ENCODE assay signal across 10 cellular contexts in the genomic region with DNA sequence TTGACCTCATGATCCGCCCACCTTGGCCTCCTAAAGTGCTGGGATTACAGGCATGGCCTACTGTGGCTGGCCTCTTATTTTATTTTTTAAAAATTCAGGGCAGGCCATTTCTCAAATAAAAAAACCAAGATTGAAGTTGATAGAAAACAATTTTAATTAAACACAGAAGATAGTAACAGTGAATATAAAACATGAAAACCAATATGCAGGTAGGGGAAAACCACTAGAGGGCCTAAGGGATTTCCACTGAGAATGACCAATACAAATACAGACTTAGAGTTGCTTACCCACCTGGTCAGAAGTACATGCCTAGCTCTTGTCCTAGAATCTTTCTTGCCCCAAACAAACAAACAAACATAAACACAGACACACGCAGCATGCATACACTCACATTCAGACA. TPM values are rescaled to one million over a fixed set of nuclear protein-coding genes. Genes with fewer than 3 reads are reported as not detected.
DNase-seq lines count a peak whose midpoint lies in the region; ATAC-seq, FAIRE-seq and TF ChIP-seq lines count a peak whose summit lies in the region.
"Had no signal": no experiment of that assay in that cellular context is flagged by ENCODE, and none has a peak within 500 bp of the region (broad histone marks: within the 10 kb centered on the region; RNA-seq: fewer than 3 reads in every experiment).

No MANE protein-coding gene starts in this region.

- peaks cover 0 to 4% of the 10 kb centered on the region in 2 experiments for H4K20me1 ChIP-seq in H1 (replicated peaks in 1 of 2; ENCODE audit: control insufficient read depth in 1 of 2, insufficient read depth in 2 of 2, low read length in 2 of 2)

- no peak overlapping the region for H3K4me3 ChIP-seq in H1 (ENCODE audit: extremely low read depth in 1 of 4, insufficient read depth in 2 of 4, low read depth in 3 of 4, low read length in 4 of 4)
- H3K4me3 ChIP-seq: BLaER1 treated with 17β-estradiol and CSF1 and Interleukin-3, amounts not matched to agents 10 nM and 100 nM had no signal

- no peak overlapping the region for H3K9ac ChIP-seq in H1 (replicated peaks in 1 of 4; ENCODE audit: extremely low read depth in 1 of 4, low read depth in 3 of 4, low read length in 3 of 4)
- H3K9ac ChIP-seq: BLaER1 treated with 17β-estradiol and CSF1 and Interleukin-3, amounts not matched to agents 10 nM and 100 nM had no signal

- H3K79me2 ChIP-seq in H1 (ENCODE audit: control insufficient read depth in 1 of 2, insufficient read depth in 2 of 2, low read length in 2 of 2): peaks cover 13 to 23% of the 10 kb centered on the region in 2 experiments

- H3K23me2 ChIP-seq in H1 (ENCODE audit: low read depth, low read length): peaks cover 3% of the 10 kb centered on the region; the same call in 1 of the 2 replicates

- no peak overlapping the region for H2BK120ac ChIP-seq in H1 (replicated peaks; ENCODE audit: low read depth, low read length)

- peaks cover 0 to 4% (median under 1%) of the 10 kb centered on the region in 4 experiments; a peak in 3 of 8 replicates for H3K36me3 ChIP-seq in H1 (ENCODE audit: control insufficient read depth in 2 of 4, insufficient read depth in 4 of 4, low read length in 3 of 4)

- CTCF ChIA-PET in H1 (lab: Charles Lee; ENCODE audit: partially characterized antibody): interaction anchor here (0.7 to 2.3 kb wide), 9 partner anchors 9 to 93 kb away, joined by 3 to 12 read pairs (median 5); no protein-coding TSS in a partner anchor

- ATAC-seq in GM21367 (IDR thresholded peaks at IDR 0.05; ENCODE audit: unreplicated experiment): no peak

- H3K4me1 ChIP-seq in H1 (replicated peaks in 1 of 4; ENCODE audit: control insufficient read depth in 3 of 4, insufficient read depth in 4 of 4, low read length in 3 of 4): no peaks in the 10 kb centered on the region; a peak in 1 of 7 replicates

- H2BK15ac ChIP-seq in H1 (ENCODE audit: low read length): no peak overlapping the region

- peak overlapping the region; percentile 84; the same call in 1 of the 2 replicates for H2AFZ ChIP-seq in H1 (ENCODE audit: low read length)

- TF ChIP-seq RAD21 in H1 (IDR thresholded peaks at IDR 0.05 in 1 of 2, conservative IDR thresholded peaks at IDR 0.05 in 1 of 2; ENCODE audit: low read depth in 2 of 2, low read length in 2 of 2): peak; percentile 23 to 28; a peak in 3 of 4 replicates

- no peak overlapping the region for H3K18ac ChIP-seq in H1 (ENCODE audit: extremely low read depth, low read length)

- H3K4me2 ChIP-seq in H1 (ENCODE audit: insufficient read depth in 1 of 2, low read depth in 2 of 2, low read length in 2 of 2): no peak overlapping the region
- H3K4me2 ChIP-seq: BLaER1 treated with 17β-estradiol and CSF1 and Interleukin-3, amounts not matched to agents 10 nM and 100 nM had no signal

- H3K14ac ChIP-seq in H1 (ENCODE audit: insufficient read length): no peak overlapping the region

- no peak overlapping the region for H4K8ac ChIP-seq in H1 (ENCODE audit: extremely low read depth, insufficient read depth, low read length)

- peaks cover 0 to 2% (median 0%) of the 10 kb centered on the region in 4 experiments; a peak in 3 of 7 replicates for H3K27me3 ChIP-seq in H1 (replicated peaks in 1 of 4; ENCODE audit: control insufficient read depth in 3 of 4, extremely low read depth in 1 of 4, insufficient read depth in 3 of 4, low read length in 3 of 4)
- H3K27me3 ChIP-seq: BLaER1 treated with 17β-estradiol and CSF1 and Interleukin-3, amounts not matched to agents 10 nM and 100 nM had no signal

- no peak overlapping the region for H2BK5ac ChIP-seq in H1 (ENCODE audit: low read depth, low read length)

- H3K56ac ChIP-seq in H1 (replicated peaks; ENCODE audit: insufficient read length, low read depth, low read length): no peak overlapping the region

- POLR2A ChIA-PET in H1 (lab: Charles Lee; ENCODE audit: partially characterized antibody): interaction anchor here (1.1 kb wide), 1 partner anchor 9 kb away, joined by 3 read pairs; no protein-coding TSS in a partner anchor

- no peak overlapping the region for H4K5ac ChIP-seq in H1 (ENCODE audit: insufficient read length, low read depth, low read length)

- no peak for TF ChIP-seq EP300 in H1 (IDR thresholded peaks at IDR 0.05; ENCODE audit: borderline replicate concordance in 1 of 2, low read depth in 2 of 2, low read length in 2 of 2)

- H2AK5ac ChIP-seq in H1 (ENCODE audit: low read depth, low read length): no peak overlapping the region

- no peak overlapping the region for H2BK12ac ChIP-seq in H1 (ENCODE audit: low read depth, low read length)

- no peak overlapping the region for H3K23ac ChIP-seq in H1 (ENCODE audit: insufficient read length)

- peak; percentile 1 for DNase-seq in NCI-H1694 (lab: John Stamatoyannopoulos, UW)
- no peak for DNase-seq in NCI-H1694 treated with DMSO at 0.1 percent for 48 hours (lab: John Stamatoyannopoulos, UW)
- peak; percentile 34 for DNase-seq in NAMALWA (ENCODE audit: low spot score)
- no peak for DNase-seq in H1 (ENCODE audit: low read depth in 1 of 2, low spot score in 2 of 2)
- DNase-seq in renal cortical epithelial cell (ENCODE audit: low read depth): peak; percentile 31
- no peak for DNase-seq in DMS153 (lab: John Stamatoyannopoulos, UW)
- no peak for DNase-seq in occipital lobe (lab: John Stamatoyannopoulos, UW)
- DNase-seq: activated T-cell treated with anti-CD3 and anti-CD28 coated beads, Interleukin-2, amount 50 U/mL, for 24 hours had no signal

- no peak for FAIRE-seq in H1 (lab: Jason Lieb, UNC)

- H3K4ac ChIP-seq in H1 (replicated peaks; ENCODE audit: insufficient read length, low read depth, low read length): no peak overlapping the region

- H3K9me3 ChIP-seq in H1 (ENCODE audit: insufficient read depth in 2 of 2, low read depth in 1 of 2, low read length in 1 of 2): no peaks in the 10 kb centered on the region
- H3K9me3 ChIP-seq: BLaER1 treated with 17β-estradiol and CSF1 and Interleukin-3, amounts not matched to agents 10 nM and 100 nM had no signal

- H2BK20ac ChIP-seq in H1 (ENCODE audit: low read length): no peak overlapping the region

- TF ChIP-seq POLR2A in H1 (IDR thresholded peaks at IDR 0.05; ENCODE audit: control extremely low read depth in 1 of 2, low read depth in 2 of 2, low read length in 2 of 2): no peak

- no peak overlapping the region for H3K27ac ChIP-seq in H1 (ENCODE audit: low read depth, low read length)
- H3K27ac ChIP-seq: BLaER1 treated with 17β-estradiol and CSF1 and Interleukin-3, amounts not matched to agents 10 nM and 100 nM had no signal

- H4K91ac ChIP-seq in H1 (replicated peaks; ENCODE audit: insufficient read length, low read length): no peak overlapping the region

- H3K79me1 ChIP-seq in H1 (ENCODE audit: low read depth, low read length): peaks cover 3% of the 10 kb centered on the region; the same call in 1 of the 2 replicates

- peak in 2 of 3 experiments; percentile 22 to 49; a peak in 2 of 4 replicates for TF ChIP-seq CTCF in H1 (IDR thresholded peaks at IDR 0.05; ENCODE audit: control extremely low read depth in 1 of 3, insufficient read depth in 1 of 3, low read depth in 1 of 3, low read length in 3 of 3)

- WGBS in H1 (ENCODE audit: extremely low coverage in 1 of 2, insufficient coverage in 1 of 2, insufficient read length in 1 of 2, insufficient replicate concordance in 2 of 2, low coverage in 1 of 2, low lambda C conversion rate in 2 of 2, missing lambda C conversion rate in 1 of 2), 2 experiments: 92% methylated on average over 2 of the region's 2 CpGs; no CpG with 5 or more reads in 1 of the 2 experiments

TF ChIP-seq in H1, 55 proteins besides CTCF, POLR2A, EP300 and RAD21 (continues in another document):
- TF ChIP-seq JUND (IDR thresholded peaks at IDR 0.05; ENCODE audit: low read length) (no peak), SIX5 (IDR thresholded peaks at IDR 0.05; ENCODE audit: low read depth, low read length) (no peak), TAF7 (optimal IDR thresholded peaks at IDR 0.05; ENCODE audit: borderline replicate concordance, low read depth, low read length) (no peak)

RNA-seq across cellular contexts. Expression of a gene that starts 1.7 kb away (rescaled TPM):
- total RNA-seq in H1 (2021; fragmentation: NEBNext Ultra II Directional; extraction: Animal tissue kit (Norgen Biotek cat#: 25700)): 111 and 114 TPM in 2 replicates
- 77.2 and 104 TPM in 2 replicates for polyA plus RNA-seq in H1 (2011; rRNA removed)
- polyA plus RNA-seq in H1 (2011; cell fraction: cytosol; rRNA removed): 148 TPM
- 71.9 TPM for polyA plus RNA-seq in H1 (2011; cell fraction: nucleus; rRNA removed)
- 112 to 133 TPM (median 128 TPM) in 4 replicates for polyA plus RNA-seq in H1 (2012, experiment 1 of 2)
- 48.6 TPM for polyA plus RNA-seq in H1 (2012, experiment 2 of 2)
- 53.5 TPM for polyA plus RNA-seq in H1 (2013, experiment 1 of 2)
- polyA plus RNA-seq in H1 (2013, experiment 2 of 2): 53.0 TPM
- 156 and 172 TPM in 2 replicates for polyA minus RNA-seq in H1 (2011; rRNA and poly(A)+ RNA removed)
- polyA minus RNA-seq in H1 (2011; cell fraction: cytosol; rRNA and poly(A)+ RNA removed): 43.7 TPM
- polyA minus RNA-seq in H1 (2011; cell fraction: nucleus; rRNA and poly(A)+ RNA removed): 52.8 TPM
- total RNA-seq in renal cortical epithelial cell (126 and 182 TPM in 2 replicates), occipital lobe (61.8 TPM)

RNA-seq across cellular contexts. Expression of a gene that starts 50.5 kb away (rescaled TPM):
- not detected in 2 replicates for total RNA-seq in H1 (2021; fragmentation: NEBNext Ultra II Directional; extraction: Animal tissue kit (Norgen Biotek cat#: 25700))
- polyA plus RNA-seq in H1 (2011; rRNA removed): not detected in 2 replicates
- not detected for polyA plus RNA-seq in H1 (2011; cell fraction: cytosol; rRNA removed)
- polyA plus RNA-seq in H1 (2011; cell fraction: nucleus; rRNA removed): not detected
- not detected in 4 replicates for polyA plus RNA-seq in H1 (2012, experiment 1 of 2)
- not detected for polyA plus RNA-seq in H1 (2012, experiment 2 of 2)
- not detected for polyA plus RNA-seq in H1 (2013, experiment 1 of 2)
- polyA plus RNA-seq in H1 (2013, experiment 2 of 2): not detected
- not detected in 2 replicates for polyA minus RNA-seq in H1 (2011; rRNA and poly(A)+ RNA removed)
- not detected for polyA minus RNA-seq in H1 (2011; cell fraction: cytosol; rRNA and poly(A)+ RNA removed)
- polyA minus RNA-seq in H1 (2011; cell fraction: nucleus; rRNA and poly(A)+ RNA removed): not detected
- total RNA-seq in renal cortical epithelial cell (not detected in 2 replicates), occipital lobe (not detected)

RNA-seq across cellular contexts. Expression of a gene that starts 56.0 kb away (rescaled TPM):
- total RNA-seq in H1 (2021; fragmentation: NEBNext Ultra II Directional; extraction: Animal tissue kit (Norgen Biotek cat#: 25700)): 0.24 TPM in 1 of 2 replicates, not detected in the other
- polyA plus RNA-seq in H1 (2011; rRNA removed): 0.08 TPM in 2 replicates
- 0.14 TPM for polyA plus RNA-seq in H1 (2011; cell fraction: cytosol; rRNA removed)
- polyA plus RNA-seq in H1 (2011; cell fraction: nucleus; rRNA removed): not detected
- 0.17 to 0.18 TPM in 2 of 4 replicates, not detected in the others for polyA plus RNA-seq in H1 (2012, experiment 1 of 2)
- polyA plus RNA-seq in H1 (2012, experiment 2 of 2): not detected
- 0.12 TPM for polyA plus RNA-seq in H1 (2013, experiment 1 of 2)
- 0.24 TPM for polyA plus RNA-seq in H1 (2013, experiment 2 of 2)
- polyA minus RNA-seq in H1 (2011; rRNA and poly(A)+ RNA removed): not detected in 2 replicates
- not detected for polyA minus RNA-seq in H1 (2011; cell fraction: cytosol; rRNA and poly(A)+ RNA removed)
- not detected for polyA minus RNA-seq in H1 (2011; cell fraction: nucleus; rRNA and poly(A)+ RNA removed)
- total RNA-seq in renal cortical epithelial cell: not detected in 2 replicates
- not detected for total RNA-seq in occipital lobe

Comparison
In these comparisons a context has a peak if more than half of its experiments do, and no peak if none do; other contexts are left out.
1. DNase-seq: peak in NCI-H1694 (single experiment), NAMALWA (single experiment) and renal cortical epithelial cell (single experiment); none in NCI-H1694 treated with DMSO at 0.1 percent for 48 hours (single experiment), H1 (0 of 2), DMS153 (single experiment) and occipital lobe (single experiment).